ENCODE assay signal across 16 cellular contexts in the genomic region with DNA sequence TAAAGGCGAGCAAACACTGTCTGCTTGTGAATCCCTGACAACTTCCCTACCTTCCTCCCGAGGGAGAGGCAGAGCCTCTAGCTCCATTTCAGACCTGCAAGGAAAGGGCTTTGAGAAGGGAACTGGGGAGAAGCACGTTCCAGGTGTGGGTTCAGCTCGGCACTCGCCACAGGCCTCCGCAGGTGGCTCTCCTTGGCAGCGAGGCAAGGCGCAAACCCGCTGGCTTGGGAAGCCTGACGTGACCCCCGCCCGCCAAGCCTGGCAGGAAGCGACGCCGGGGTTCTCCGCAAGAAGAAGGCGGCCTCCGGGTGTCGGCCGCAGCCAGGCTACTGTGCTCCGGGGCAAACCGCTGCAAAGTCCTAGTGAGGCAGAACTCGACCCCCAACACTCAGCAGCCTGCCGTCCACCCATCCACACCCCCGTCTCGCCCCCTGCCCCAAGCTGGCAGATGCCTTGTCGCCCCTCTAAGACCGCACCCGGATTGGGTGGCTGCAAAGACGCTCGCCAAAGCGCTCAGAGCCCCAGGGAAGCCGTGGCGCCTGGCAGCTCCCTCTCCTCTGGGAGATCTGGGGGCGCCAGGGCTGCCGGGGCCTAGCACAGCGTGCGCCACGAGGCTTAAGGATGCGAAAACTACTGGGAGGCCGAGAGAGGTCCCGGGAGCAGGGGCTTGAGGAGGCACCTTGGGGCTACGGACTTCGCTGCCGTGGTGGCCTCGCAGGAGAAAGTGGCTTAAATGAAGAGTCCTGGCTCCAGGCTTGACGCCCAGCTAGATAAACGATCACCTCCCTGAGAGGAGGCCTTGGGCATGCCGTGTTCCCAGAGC. TPM values are rescaled to one million over a fixed set of nuclear protein-coding genes. Genes with fewer than 3 reads are reported as not detected.
DNase-seq lines count a peak whose midpoint lies in the region; ATAC-seq and TF ChIP-seq lines count a peak whose summit lies in the region.
"Had no signal": no experiment of that assay in that cellular context is flagged by ENCODE, and none has a peak within 500 bp of the region (broad histone marks: within the 10 kb centered on the region; RNA-seq: fewer than 3 reads in every experiment).

No MANE protein-coding gene starts in this region.

- H3K27me3 ChIP-seq in RWPE2 (ENCODE audit: insufficient read depth, poor library complexity, severe bottlenecking) (peaks cover 89% of the 10 kb centered on the region), hepatocyte (peaks cover 76% of the 10 kb centered on the region), smooth muscle cell (ENCODE audit: low read depth) (peaks cover 52% of the 10 kb centered on the region)

- peaks cover 11% of the 10 kb centered on the region for H3K4me1 Mint-ChIP-seq in activated CD4-positive, alpha-beta T cell treated with anti-CD3 and anti-CD28 coated beads for 36 hours

- no peaks in the 10 kb centered on the region for H3K4me1 ChIP-seq in RWPE2 (ENCODE audit: insufficient read depth, poor library complexity, severe bottlenecking)
- H3K4me1 ChIP-seq in hepatocyte (ENCODE audit: insufficient read depth) = no peaks in the 10 kb centered on the region
- no peaks in the 10 kb centered on the region for H3K4me1 ChIP-seq in smooth muscle cell (ENCODE audit: low read depth)

- POLR2A ChIA-PET in activated CD4-positive, alpha-beta T cell treated with anti-CD3 and anti-CD28 coated beads for 36 hours (lab: Charles Lee) = no interaction called here

- peak overlapping the region; percentile 52 for H3K4me2 ChIP-seq in hepatocyte
- peak overlapping the region; percentile 68 for H3K4me2 ChIP-seq in smooth muscle cell

- H3K4me3 ChIP-seq in RWPE2 (ENCODE audit: severe bottlenecking) (no peak overlapping the region), hepatocyte (no peak overlapping the region), smooth muscle cell (peak overlapping the region; percentile 21)

- H3K36me3 Mint-ChIP-seq in activated CD4-positive, alpha-beta T cell treated with anti-CD3 and anti-CD28 coated beads for 36 hours (ENCODE audit: low read depth) = peaks cover 10% of the 10 kb centered on the region

- H3F3A ChIP-seq in smooth muscle cell (ENCODE audit: low read depth) = no peaks in the 10 kb centered on the region

- no peak overlapping the region for H3K27ac Mint-ChIP-seq in activated CD4-positive, alpha-beta T cell treated with anti-CD3 and anti-CD28 coated beads for 36 hours

- intact Hi-C loops in activated CD4-positive, alpha-beta T cell treated with anti-CD3 and anti-CD28 coated beads for 36 hours (cut with DNase I, micrococcal nuclease) = no loop called here

- no peaks in the 10 kb centered on the region for H3K36me3 ChIP-seq in RWPE2 (ENCODE audit: low read depth)
- no peaks in the 10 kb centered on the region for H3K36me3 ChIP-seq in hepatocyte (replicated peaks; ENCODE audit: insufficient read depth, low read depth)
- no peaks in the 10 kb centered on the region for H3K36me3 ChIP-seq in smooth muscle cell (ENCODE audit: low read depth)
- H3K36me3 ChIP-seq: neutrophil had no signal

- H3K9me3 Mint-ChIP-seq in activated CD4-positive, alpha-beta T cell treated with anti-CD3 and anti-CD28 coated beads for 36 hours (ENCODE audit: low read depth) = peaks cover 5% of the 10 kb centered on the region

- H2AFZ ChIP-seq in hepatocyte = no peak overlapping the region
- no peak overlapping the region for H2AFZ ChIP-seq in smooth muscle cell (ENCODE audit: low read depth)

- no peaks in the 10 kb centered on the region for H4K20me1 ChIP-seq in hepatocyte (ENCODE audit: insufficient read depth, poor library complexity, severe bottlenecking)
- H4K20me1 ChIP-seq in smooth muscle cell (ENCODE audit: low read depth) = no peaks in the 10 kb centered on the region

- no peak overlapping the region for H3K9ac ChIP-seq in smooth muscle cell (ENCODE audit: low read depth)

- H3K27ac ChIP-seq in RWPE2 (ENCODE audit: poor library complexity, severe bottlenecking) = no peak overlapping the region
- no peak overlapping the region for H3K27ac ChIP-seq in hepatocyte
- no peak overlapping the region for H3K27ac ChIP-seq in smooth muscle cell (ENCODE audit: low read depth)
- H3K27ac ChIP-seq: neutrophil, tibial nerve had no signal

- peak; percentile 53 for DNase-seq in activated CD4-positive, alpha-beta T cell treated with anti-CD3 and anti-CD28 coated beads for 36 hours
- DNase-seq in activated CD4-positive, alpha-beta T cell treated with anti-CD3 and anti-CD28 coated beads for 1 hour = no peak
- DNase-seq in RWPE2 (ENCODE audit: low spot score) = peak; percentile 51
- no peak for DNase-seq in hepatocyte (ENCODE audit: low spot score)
- no peak for DNase-seq in smooth muscle cell (lab: John Stamatoyannopoulos, UW; ENCODE audit: unreplicated experiment)
- no peak for DNase-seq in superior temporal gyrus (ENCODE audit: extremely low spot score)
- DNase-seq in pons (ENCODE audit: low spot score) = no peak
- DNase-seq: activated CD4-positive, alpha-beta T cell treated with anti-CD3 and anti-CD28 coated beads for 4 hours; erythroblast; GOT3; NCI-H510A; SIG-M5 had no signal

- H3K4me3 Mint-ChIP-seq in activated CD4-positive, alpha-beta T cell treated with anti-CD3 and anti-CD28 coated beads for 36 hours = no peak overlapping the region

- H3K79me2 ChIP-seq in hepatocyte (no peaks in the 10 kb centered on the region), smooth muscle cell (ENCODE audit: low read depth) (no peaks in the 10 kb centered on the region)

- CTCF ChIA-PET in activated CD4-positive, alpha-beta T cell treated with anti-CD3 and anti-CD28 coated beads for 36 hours (lab: Charles Lee) = interaction anchor here (0.6 to 1.6 kb wide), 7 partner anchors 8 to 816 kb away, joined by 3 to 6 read pairs (median 4); no protein-coding TSS in a partner anchor

- H3K9me3 ChIP-seq in RWPE2 (ENCODE audit: severe bottlenecking) (no peaks in the 10 kb centered on the region), hepatocyte (ENCODE audit: low read depth) (peaks cover 3% of the 10 kb centered on the region), smooth muscle cell (replicated peaks; ENCODE audit: low read depth) (no peaks in the 10 kb centered on the region)

- H3K9me2 ChIP-seq in hepatocyte (replicated peaks; ENCODE audit: insufficient read depth) = no peaks in the 10 kb centered on the region

- ATAC-seq in activated CD4-positive, alpha-beta T cell treated with anti-CD3 and anti-CD28 coated beads for 36 hours = peak; percentile 61
- ATAC-seq in RWPE2 (ENCODE audit: low read depth) (peak; percentile 68), GM21737 (IDR thresholded peaks at IDR 0.05; ENCODE audit: unreplicated experiment) (no peak)

- 32% methylated on average over 42 of the region's 49 CpGs for WGBS in hepatocyte (ENCODE audit: low lambda C conversion rate, missing lambda C conversion rate)
- WGBS in smooth muscle cell (ENCODE audit: low lambda C conversion rate) = 35% methylated on average over 49 of the region's 49 CpGs

- TF ChIP-seq CTCF in RWPE2 (IDR thresholded peaks at IDR 0.05; ENCODE audit: poor library complexity, severe bottlenecking) (no peak), hepatocyte (IDR thresholded peaks at IDR 0.05; ENCODE audit: poor library complexity) (no peak), smooth muscle cell (IDR thresholded peaks at IDR 0.05; ENCODE audit: borderline replicate concordance, insufficient read depth, poor library complexity, severe bottlenecking) (no peak)

- H3K27me3 Mint-ChIP-seq in activated CD4-positive, alpha-beta T cell treated with anti-CD3 and anti-CD28 coated beads for 36 hours = peaks cover 64% of the 10 kb centered on the region

RNA-seq across cellular contexts. Expression of a gene that starts 21.8 kb away (rescaled TPM):
- total RNA-seq in activated CD4-positive, alpha-beta T cell treated with anti-CD3 and anti-CD28 coated beads for 36 hours = not detected
- total RNA-seq in hepatocyte (0.32 and 0.93 TPM in 2 replicates), smooth muscle cell (3.6 and 4.4 TPM in 2 replicates)
- polyA plus RNA-seq in hepatocyte (0.33 and 0.41 TPM in 2 replicates), smooth muscle cell (4.0 and 6.7 TPM in 2 replicates)
- total RNA-seq: kidney epithelial cell had no signal

RNA-seq across cellular contexts. Expression of a gene that starts 38.4 kb away (rescaled TPM):
- total RNA-seq in activated CD4-positive, alpha-beta T cell treated with anti-CD3 and anti-CD28 coated beads for 36 hours = 10 to 100 TPM; 12.7 to 17.5 TPM
- 19.7 and 26.1 TPM in 2 replicates for total RNA-seq in hepatocyte
- polyA plus RNA-seq in hepatocyte = 14.5 and 18.1 TPM in 2 replicates
- 37.2 and 40.7 TPM in 2 replicates for total RNA-seq in smooth muscle cell
- 32.8 and 36.8 TPM in 2 replicates for polyA plus RNA-seq in smooth muscle cell

Comparison
In these comparisons a context has a peak if more than half of its experiments do, and no peak if none do; other contexts are left out.
1. DNase-seq: peak in activated CD4-positive, alpha-beta T cell treated with anti-CD3 and anti-CD28 coated beads for 36 hours (single experiment) and RWPE2 (single experiment); none in activated CD4-positive, alpha-beta T cell treated with anti-CD3 and anti-CD28 coated beads for 1 hour (single experiment), hepatocyte (single experiment), smooth muscle cell (single experiment), superior temporal gyrus (single experiment) and pons (single experiment).